In genomic region chr4:85474818-85475630, GRCh38 we compare ENCODE assay signal across 2 cellular contexts.
TF ChIP-seq lines count a peak whose summit lies in the region.

ARHGAP24 (plus strand) TSS chr4:85475150.

TF ChIP-seq in HEK293, 187 proteins besides CTCF, POLR2A, EP300 and RAD21 (continued from another document and continues in another):
- TF ChIP-seq, protein P1, sequence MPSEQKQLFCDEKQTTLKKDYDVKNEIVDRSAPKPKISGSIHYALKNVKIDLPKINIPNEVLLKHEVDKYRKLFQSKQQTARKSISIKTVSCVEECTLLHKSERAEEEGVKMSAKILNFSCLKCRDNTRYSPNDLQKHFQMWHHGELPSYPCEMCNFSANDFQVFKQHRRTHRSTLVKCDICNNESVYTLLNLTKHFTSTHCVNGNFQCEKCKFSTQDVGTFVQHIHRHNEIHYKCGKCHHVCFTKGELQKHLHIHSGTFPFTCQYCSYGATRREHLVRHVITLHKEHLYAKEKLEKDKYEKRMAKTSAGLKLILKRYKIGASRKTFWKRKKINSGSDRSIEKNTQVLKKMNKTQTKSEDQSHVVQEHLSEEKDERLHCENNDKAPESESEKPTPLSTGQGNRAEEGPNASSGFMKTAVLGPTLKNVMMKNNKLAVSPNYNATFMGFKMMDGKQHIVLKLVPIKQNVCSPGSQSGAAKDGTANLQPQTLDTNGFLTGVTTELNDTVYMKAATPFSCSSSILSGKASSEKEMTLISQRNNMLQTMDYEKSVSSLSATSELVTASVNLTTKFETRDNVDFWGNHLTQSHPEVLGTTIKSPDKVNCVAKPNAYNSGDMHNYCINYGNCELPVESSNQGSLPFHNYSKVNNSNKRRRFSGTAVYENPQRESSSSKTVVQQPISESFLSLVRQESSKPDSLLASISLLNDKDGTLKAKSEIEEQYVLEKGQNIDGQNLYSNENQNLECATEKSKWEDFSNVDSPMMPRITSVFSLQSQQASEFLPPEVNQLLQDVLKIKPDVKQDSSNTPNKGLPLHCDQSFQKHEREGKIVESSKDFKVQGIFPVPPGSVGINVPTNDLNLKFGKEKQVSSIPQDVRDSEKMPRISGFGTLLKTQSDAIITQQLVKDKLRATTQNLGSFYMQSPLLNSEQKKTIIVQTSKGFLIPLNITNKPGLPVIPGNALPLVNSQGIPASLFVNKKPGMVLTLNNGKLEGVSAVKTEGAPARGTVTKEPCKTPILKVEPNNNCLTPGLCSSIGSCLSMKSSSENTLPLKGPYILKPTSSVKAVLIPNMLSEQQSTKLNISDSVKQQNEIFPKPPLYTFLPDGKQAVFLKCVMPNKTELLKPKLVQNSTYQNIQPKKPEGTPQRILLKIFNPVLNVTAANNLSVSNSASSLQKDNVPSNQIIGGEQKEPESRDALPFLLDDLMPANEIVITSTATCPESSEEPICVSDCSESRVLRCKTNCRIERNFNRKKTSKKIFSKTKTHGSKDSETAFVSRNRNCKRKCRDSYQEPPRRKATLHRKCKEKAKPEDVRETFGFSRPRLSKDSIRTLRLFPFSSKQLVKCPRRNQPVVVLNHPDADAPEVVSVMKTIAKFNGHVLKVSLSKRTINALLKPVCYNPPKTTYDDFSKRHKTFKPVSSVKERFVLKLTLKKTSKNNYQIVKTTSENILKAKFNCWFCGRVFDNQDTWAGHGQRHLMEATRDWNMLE (tag by site-specific recombination; conservative IDR thresholded peaks at IDR 0.05; ENCODE audit: low read depth) = no peak
- TF ChIP-seq ZNF521 (tag by site-specific recombination; IDR thresholded peaks at IDR 0.05) (no peak), ZNF2 (tag by site-specific recombination; IDR thresholded peaks at IDR 0.05) (peak; percentile 52; the same call in 1 of the 2 replicates), MYNN (tag by site-specific recombination; IDR thresholded peaks at IDR 0.05; ENCODE audit: borderline replicate concordance) (no peak), TRIM28 (IDR thresholded peaks at IDR 0.05; ENCODE audit: borderline replicate concordance, low read length) (peak; percentile 83; the same call in 1 of the 2 replicates), ZNF221 (tag by site-specific recombination; IDR thresholded peaks at IDR 0.05; ENCODE audit: borderline replicate concordance) (no peak), ZNF426 (tag by site-specific recombination; IDR thresholded peaks at IDR 0.05) (no peak), RBAK (tag by site-specific recombination; IDR thresholded peaks at IDR 0.05) (no peak), ZNF654 (tag by site-specific recombination; IDR thresholded peaks at IDR 0.05; ENCODE audit: low read depth) (no peak), SCRT1 (tag by site-specific recombination; IDR thresholded peaks at IDR 0.05; ENCODE audit: borderline replicate concordance) (no peak), ZNF214 (tag by site-specific recombination; IDR thresholded peaks at IDR 0.05; ENCODE audit: borderline replicate concordance) (no peak), KLF7 (tag by site-specific recombination; IDR thresholded peaks at IDR 0.05; ENCODE audit: borderline replicate concordance) (no peak), BCL11B (tag by site-specific recombination; IDR thresholded peaks at IDR 0.05; ENCODE audit: low read depth) (no peak), ZNF280D (tag by site-specific recombination; IDR thresholded peaks at IDR 0.05) (no peak), ZNF274 (IDR thresholded peaks at IDR 0.05; ENCODE audit: low read length) (no peak), ZNF274 (tag by site-specific recombination; IDR thresholded peaks at IDR 0.05; ENCODE audit: borderline replicate concordance) (no peak)
- TF ChIP-seq, protein P2, sequence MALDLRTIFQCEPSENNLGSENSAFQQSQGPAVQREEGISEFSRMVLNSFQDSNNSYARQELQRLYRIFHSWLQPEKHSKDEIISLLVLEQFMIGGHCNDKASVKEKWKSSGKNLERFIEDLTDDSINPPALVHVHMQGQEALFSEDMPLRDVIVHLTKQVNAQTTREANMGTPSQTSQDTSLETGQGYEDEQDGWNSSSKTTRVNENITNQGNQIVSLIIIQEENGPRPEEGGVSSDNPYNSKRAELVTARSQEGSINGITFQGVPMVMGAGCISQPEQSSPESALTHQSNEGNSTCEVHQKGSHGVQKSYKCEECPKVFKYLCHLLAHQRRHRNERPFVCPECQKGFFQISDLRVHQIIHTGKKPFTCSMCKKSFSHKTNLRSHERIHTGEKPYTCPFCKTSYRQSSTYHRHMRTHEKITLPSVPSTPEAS (tag by site-specific recombination; IDR thresholded peaks at IDR 0.05) = no peak
- TF ChIP-seq, protein P3, sequence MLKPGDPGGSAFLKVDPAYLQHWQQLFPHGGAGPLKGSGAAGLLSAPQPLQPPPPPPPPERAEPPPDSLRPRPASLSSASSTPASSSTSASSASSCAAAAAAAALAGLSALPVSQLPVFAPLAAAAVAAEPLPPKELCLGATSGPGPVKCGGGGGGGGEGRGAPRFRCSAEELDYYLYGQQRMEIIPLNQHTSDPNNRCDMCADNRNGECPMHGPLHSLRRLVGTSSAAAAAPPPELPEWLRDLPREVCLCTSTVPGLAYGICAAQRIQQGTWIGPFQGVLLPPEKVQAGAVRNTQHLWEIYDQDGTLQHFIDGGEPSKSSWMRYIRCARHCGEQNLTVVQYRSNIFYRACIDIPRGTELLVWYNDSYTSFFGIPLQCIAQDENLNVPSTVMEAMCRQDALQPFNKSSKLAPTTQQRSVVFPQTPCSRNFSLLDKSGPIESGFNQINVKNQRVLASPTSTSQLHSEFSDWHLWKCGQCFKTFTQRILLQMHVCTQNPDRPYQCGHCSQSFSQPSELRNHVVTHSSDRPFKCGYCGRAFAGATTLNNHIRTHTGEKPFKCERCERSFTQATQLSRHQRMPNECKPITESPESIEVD (tag by site-specific recombination; IDR thresholded peaks at IDR 0.05) = no peak

TF ChIP-seq in HepG2, 621 proteins besides CTCF, POLR2A, EP300 and RAD21 (continued from another document and continues in another):
- TF ChIP-seq ARID3A (IDR thresholded peaks at IDR 0.05; ENCODE audit: low read depth, low read length) (no peak), ZNF577 (CRISPR knock-in tag; IDR thresholded peaks at IDR 0.05; ENCODE audit: borderline replicate concordance, low read depth) (no peak), SP2 (CRISPR knock-in tag; IDR thresholded peaks at IDR 0.05) (no peak), ZNF367 (CRISPR knock-in tag; IDR thresholded peaks at IDR 0.05; ENCODE audit: borderline replicate concordance) (no peak), GATAD2A (CRISPR knock-in tag; IDR thresholded peaks at IDR 0.05) (peak; percentile 88), FOXM1 (CRISPR knock-in tag; IDR thresholded peaks at IDR 0.05) (no peak), ZNF678 (CRISPR knock-in tag; IDR thresholded peaks at IDR 0.05) (no peak), ZBTB44 (CRISPR knock-in tag; IDR thresholded peaks at IDR 0.05) (no peak), ZNF34 (CRISPR knock-in tag; IDR thresholded peaks at IDR 0.05; ENCODE audit: borderline replicate concordance) (no peak), CHD2 (IDR thresholded peaks at IDR 0.05; ENCODE audit: low read depth, low read length) (no peak), SRSF9 (IDR thresholded peaks at IDR 0.05; ENCODE audit: borderline replicate concordance, insufficient read depth, low read depth, low read length, poor library complexity, severe bottlenecking) (no peak), MEIS1 (CRISPR knock-in tag; IDR thresholded peaks at IDR 0.05; ENCODE audit: borderline replicate concordance) (no peak), ATF7-NPFF (CRISPR knock-in tag; IDR thresholded peaks at IDR 0.05; ENCODE audit: low read depth) (no peak), ZBTB34 (CRISPR knock-in tag; IDR thresholded peaks at IDR 0.05) (no peak), SP5 (CRISPR knock-in tag; IDR thresholded peaks at IDR 0.05; ENCODE audit: borderline replicate concordance, low read depth) (peak; percentile 54)
- TF ChIP-seq, protein P4, sequence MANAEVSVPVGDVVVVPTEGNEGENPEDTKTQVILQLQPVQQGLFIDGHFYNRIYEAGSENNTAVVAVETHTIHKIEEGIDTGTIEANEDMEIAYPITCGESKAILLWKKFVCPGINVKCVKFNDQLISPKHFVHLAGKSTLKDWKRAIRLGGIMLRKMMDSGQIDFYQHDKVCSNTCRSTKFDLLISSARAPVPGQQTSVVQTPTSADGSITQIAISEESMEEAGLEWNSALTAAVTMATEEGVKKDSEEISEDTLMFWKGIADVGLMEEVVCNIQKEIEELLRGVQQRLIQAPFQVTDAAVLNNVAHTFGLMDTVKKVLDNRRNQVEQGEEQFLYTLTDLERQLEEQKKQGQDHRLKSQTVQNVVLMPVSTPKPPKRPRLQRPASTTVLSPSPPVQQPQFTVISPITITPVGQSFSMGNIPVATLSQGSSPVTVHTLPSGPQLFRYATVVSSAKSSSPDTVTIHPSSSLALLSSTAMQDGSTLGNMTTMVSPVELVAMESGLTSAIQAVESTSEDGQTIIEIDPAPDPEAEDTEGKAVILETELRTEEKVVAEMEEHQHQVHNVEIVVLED (CRISPR knock-in tag; IDR thresholded peaks at IDR 0.05; ENCODE audit: borderline replicate concordance) = no peak
- TF ChIP-seq, protein P5, sequence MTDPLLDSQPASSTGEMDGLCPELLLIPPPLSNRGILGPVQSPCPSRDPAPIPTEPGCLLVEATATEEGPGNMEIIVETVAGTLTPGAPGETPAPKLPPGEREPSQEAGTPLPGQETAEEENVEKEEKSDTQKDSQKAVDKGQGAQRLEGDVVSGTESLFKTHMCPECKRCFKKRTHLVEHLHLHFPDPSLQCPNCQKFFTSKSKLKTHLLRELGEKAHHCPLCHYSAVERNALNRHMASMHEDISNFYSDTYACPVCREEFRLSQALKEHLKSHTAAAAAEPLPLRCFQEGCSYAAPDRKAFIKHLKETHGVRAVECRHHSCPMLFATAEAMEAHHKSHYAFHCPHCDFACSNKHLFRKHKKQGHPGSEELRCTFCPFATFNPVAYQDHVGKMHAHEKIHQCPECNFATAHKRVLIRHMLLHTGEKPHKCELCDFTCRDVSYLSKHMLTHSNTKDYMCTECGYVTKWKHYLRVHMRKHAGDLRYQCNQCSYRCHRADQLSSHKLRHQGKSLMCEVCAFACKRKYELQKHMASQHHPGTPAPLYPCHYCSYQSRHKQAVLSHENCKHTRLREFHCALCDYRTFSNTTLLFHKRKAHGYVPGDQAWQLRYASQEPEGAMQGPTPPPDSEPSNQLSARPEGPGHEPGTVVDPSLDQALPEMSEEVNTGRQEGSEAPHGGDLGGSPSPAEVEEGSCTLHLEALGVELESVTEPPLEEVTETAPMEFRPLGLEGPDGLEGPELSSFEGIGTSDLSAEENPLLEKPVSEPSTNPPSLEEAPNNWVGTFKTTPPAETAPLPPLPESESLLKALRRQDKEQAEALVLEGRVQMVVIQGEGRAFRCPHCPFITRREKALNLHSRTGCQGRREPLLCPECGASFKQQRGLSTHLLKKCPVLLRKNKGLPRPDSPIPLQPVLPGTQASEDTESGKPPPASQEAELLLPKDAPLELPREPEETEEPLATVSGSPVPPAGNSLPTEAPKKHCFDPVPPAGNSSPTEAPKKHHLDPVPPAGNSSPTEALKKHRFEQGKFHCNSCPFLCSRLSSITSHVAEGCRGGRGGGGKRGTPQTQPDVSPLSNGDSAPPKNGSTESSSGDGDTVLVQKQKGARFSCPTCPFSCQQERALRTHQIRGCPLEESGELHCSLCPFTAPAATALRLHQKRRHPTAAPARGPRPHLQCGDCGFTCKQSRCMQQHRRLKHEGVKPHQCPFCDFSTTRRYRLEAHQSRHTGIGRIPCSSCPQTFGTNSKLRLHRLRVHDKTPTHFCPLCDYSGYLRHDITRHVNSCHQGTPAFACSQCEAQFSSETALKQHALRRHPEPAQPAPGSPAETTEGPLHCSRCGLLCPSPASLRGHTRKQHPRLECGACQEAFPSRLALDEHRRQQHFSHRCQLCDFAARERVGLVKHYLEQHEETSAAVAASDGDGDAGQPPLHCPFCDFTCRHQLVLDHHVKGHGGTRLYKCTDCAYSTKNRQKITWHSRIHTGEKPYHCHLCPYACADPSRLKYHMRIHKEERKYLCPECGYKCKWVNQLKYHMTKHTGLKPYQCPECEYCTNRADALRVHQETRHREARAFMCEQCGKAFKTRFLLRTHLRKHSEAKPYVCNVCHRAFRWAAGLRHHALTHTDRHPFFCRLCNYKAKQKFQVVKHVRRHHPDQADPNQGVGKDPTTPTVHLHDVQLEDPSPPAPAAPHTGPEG (CRISPR knock-in tag; IDR thresholded peaks at IDR 0.05) = peak; percentile 40; the same call in 1 of the 2 replicates
- TF ChIP-seq, protein P6, sequence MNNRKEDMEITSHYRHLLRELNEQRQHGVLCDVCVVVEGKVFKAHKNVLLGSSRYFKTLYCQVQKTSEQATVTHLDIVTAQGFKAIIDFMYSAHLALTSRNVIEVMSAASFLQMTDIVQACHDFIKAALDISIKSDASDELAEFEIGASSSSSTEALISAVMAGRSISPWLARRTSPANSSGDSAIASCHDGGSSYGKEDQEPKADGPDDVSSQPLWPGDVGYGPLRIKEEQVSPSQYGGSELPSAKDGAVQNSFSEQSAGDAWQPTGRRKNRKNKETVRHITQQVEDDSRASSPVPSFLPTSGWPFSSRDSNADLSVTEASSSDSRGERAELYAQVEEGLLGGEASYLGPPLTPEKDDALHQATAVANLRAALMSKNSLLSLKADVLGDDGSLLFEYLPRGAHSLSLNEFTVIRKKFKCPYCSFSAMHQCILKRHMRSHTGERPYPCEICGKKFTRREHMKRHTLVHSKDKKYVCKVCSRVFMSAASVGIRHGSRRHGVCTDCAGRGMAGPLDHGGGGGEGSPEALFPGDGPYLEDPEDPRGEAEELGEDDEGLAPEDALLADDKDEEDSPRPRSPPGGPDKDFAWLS (CRISPR knock-in tag; IDR thresholded peaks at IDR 0.05; ENCODE audit: borderline replicate concordance) = no peak
